In genomic region chr2:143480586-143481230, GRCh38 we compare ENCODE assay signal across 15 cellular contexts.
DNase-seq lines count a peak whose midpoint lies in the region; ATAC-seq and TF ChIP-seq lines count a peak whose summit lies in the region.
"Had no signal": no experiment of that assay in that cellular context is flagged by ENCODE, and none has a peak within 500 bp of the region (broad histone marks: within the 10 kb centered on the region; RNA-seq: fewer than 3 reads in every experiment).

No MANE protein-coding gene starts in this region.

- H3K9ac ChIP-seq in fibroblast of lung (ENCODE audit: insufficient read depth, low read length) = no peak overlapping the region
- H3K9ac ChIP-seq: BLaER1 treated with 17β-estradiol and CSF1 and Interleukin-3, amounts not matched to agents 10 nM and 100 nM had no signal

- H3K27ac ChIP-seq in fibroblast of lung (ENCODE audit: insufficient read depth, low read length) = no peak overlapping the region
- peak overlapping the region; percentile 67 to 69 for H3K27ac ChIP-seq in tibial artery
- H3K27ac ChIP-seq: BLaER1 treated with 17β-estradiol and CSF1 and Interleukin-3, amounts not matched to agents 10 nM and 100 nM; HL-60 had no signal

- ATAC-seq in GM21447 (IDR thresholded peaks at IDR 0.05; ENCODE audit: unreplicated experiment) = no peak
- ATAC-seq: natural killer cell treated with Interleukin-12 subunit alpha and Interleukin-12 subunit beta and Interleukin-15 and Interleukin-18, amount 100 ng/mL, for 72 hours had no signal

- H3K27ac Mint-ChIP-seq in nephron (peak overlapping the region; percentile 67 to 85 (median 78)), progenitor cell of endocrine pancreas (no peak overlapping the region)
- H3K27ac Mint-ChIP-seq: natural killer cell treated with Interleukin-12 subunit alpha and Interleukin-12 subunit beta and Interleukin-15 and Interleukin-18, amount 100 ng/mL, for 72 hours had no signal

- H3K27me3 Mint-ChIP-seq in nephron (ENCODE audit: low read depth) = no peaks in the 10 kb centered on the region
- H3K27me3 Mint-ChIP-seq in progenitor cell of endocrine pancreas = peaks cover 4% of the 10 kb centered on the region
- H3K27me3 Mint-ChIP-seq: natural killer cell treated with Interleukin-12 subunit alpha and Interleukin-12 subunit beta and Interleukin-15 and Interleukin-18, amount 100 ng/mL, for 72 hours had no signal

- peak; percentile 3 for DNase-seq in SK-MEL-5 (ENCODE audit: low read depth, low spot score)
- peak in 1 of 2 donors; percentile 13 for DNase-seq in fibroblast of lung (ENCODE audit: low read depth in 2 of 2)
- no peak for DNase-seq in tibial artery
- no peak for DNase-seq in NCI-H446 (lab: John Stamatoyannopoulos, UW)
- DNase-seq in NCI-H748 treated with DMSO at 0.1 percent for 48 hours (lab: John Stamatoyannopoulos, UW) = no peak
- DNase-seq in progenitor cell of endocrine pancreas (ENCODE audit: low spot score, unreplicated experiment) = no peak
- DNase-seq: activated CD4-positive, alpha-beta T cell treated with anti-CD3 and anti-CD28 coated beads, Interleukin-2, amount 50 U/mL, for 48 hours; kidney glomerular epithelial cell; NCI-H2081 had no signal

- H3K4me1 Mint-ChIP-seq in nephron (peaks cover 62% of the 10 kb centered on the region), progenitor cell of endocrine pancreas (ENCODE audit: low read depth) (peaks cover 9% of the 10 kb centered on the region)

- in situ Hi-C loops in SK-MEL-5 (cut with HindIII; ENCODE audit: low pct_unique_long_range_greater_than_20kb, low sequenced_read_pairs) = no loop called here

- no peaks in the 10 kb centered on the region for H3K9me3 Mint-ChIP-seq in nephron
- no peaks in the 10 kb centered on the region for H3K9me3 Mint-ChIP-seq in progenitor cell of endocrine pancreas (ENCODE audit: low read depth)
- H3K9me3 Mint-ChIP-seq: natural killer cell treated with Interleukin-12 subunit alpha and Interleukin-12 subunit beta and Interleukin-15 and Interleukin-18, amount 100 ng/mL, for 72 hours had no signal

- H3K4me3 Mint-ChIP-seq in nephron (peak overlapping the region in 1 of 3 experiments; percentile 4), progenitor cell of endocrine pancreas (ENCODE audit: low read depth) (no peak overlapping the region)
- H3K4me3 Mint-ChIP-seq: natural killer cell treated with Interleukin-12 subunit alpha and Interleukin-12 subunit beta and Interleukin-15 and Interleukin-18, amount 100 ng/mL, for 72 hours had no signal

- H3K4me3 ChIP-seq in fibroblast of lung (replicated peaks in 1 of 4; ENCODE audit: control extremely low read depth in 1 of 4, insufficient read depth in 1 of 4, low read depth in 3 of 4, low read length in 4 of 4) (no peak overlapping the region), tibial artery (no peak overlapping the region)
- H3K4me3 ChIP-seq: BLaER1 treated with 17β-estradiol and CSF1 and Interleukin-3, amounts not matched to agents 10 nM and 100 nM; breast epithelium had no signal

- H3K36me3 ChIP-seq in fibroblast of lung (ENCODE audit: control insufficient read depth, insufficient read depth, low read length) (no peaks in the 10 kb centered on the region), tibial artery (no peaks in the 10 kb centered on the region)
- H3K36me3 ChIP-seq: breast epithelium had no signal

- no peaks in the 10 kb centered on the region for H3K36me3 Mint-ChIP-seq in nephron (ENCODE audit: low read depth)
- no peaks in the 10 kb centered on the region for H3K36me3 Mint-ChIP-seq in progenitor cell of endocrine pancreas (ENCODE audit: insufficient read depth)
- H3K36me3 Mint-ChIP-seq: natural killer cell treated with Interleukin-12 subunit alpha and Interleukin-12 subunit beta and Interleukin-15 and Interleukin-18, amount 100 ng/mL, for 72 hours had no signal

- peak overlapping the region; percentile 21 for H2AFZ ChIP-seq in fibroblast of lung (ENCODE audit: low read length)

- intact Hi-C loops in tibial artery (cut with DNase I; ENCODE audit: low total_unique reads) = no loop called here

- no peaks in the 10 kb centered on the region for H4K20me1 ChIP-seq in fibroblast of lung (ENCODE audit: control insufficient read depth, extremely low read depth, insufficient read depth, low read length)

- no peaks in the 10 kb centered on the region for H3K79me2 ChIP-seq in fibroblast of lung (ENCODE audit: control insufficient read depth, insufficient read depth, low read length)

- no peak overlapping the region for H3K4me2 ChIP-seq in fibroblast of lung (ENCODE audit: extremely low read depth, insufficient read depth, low read length)
- H3K4me2 ChIP-seq: BLaER1 treated with 17β-estradiol and CSF1 and Interleukin-3, amounts not matched to agents 10 nM and 100 nM had no signal

- peaks cover 5% of the 10 kb centered on the region for H3K4me1 ChIP-seq in fibroblast of lung (ENCODE audit: control insufficient read depth, extremely low read depth, insufficient read depth, low read length)
- peaks cover 0 to 62% (median 24%) of the 10 kb centered on the region in 4 donors for H3K4me1 ChIP-seq in tibial artery
- H3K4me1 ChIP-seq: breast epithelium had no signal

- H3K9me3 ChIP-seq in fibroblast of lung (ENCODE audit: control insufficient read depth, insufficient read depth, low read depth, low read length) (no peaks in the 10 kb centered on the region), tibial artery (no peaks in the 10 kb centered on the region)
- H3K9me3 ChIP-seq: BLaER1 treated with 17β-estradiol and CSF1 and Interleukin-3, amounts not matched to agents 10 nM and 100 nM; breast epithelium had no signal

- TF ChIP-seq CTCF in fibroblast of lung (conservative IDR thresholded peaks at IDR 0.05 in 1 of 2, IDR thresholded peaks at IDR 0.05 in 1 of 2; ENCODE audit: low read depth in 1 of 2, low read length in 2 of 2) (no peak), nephron (IDR thresholded peaks at IDR 0.05; ENCODE audit: unreplicated experiment in 3 of 3) (no peak), tibial artery (IDR thresholded peaks at IDR 0.05) (no peak), progenitor cell of endocrine pancreas (IDR thresholded peaks at IDR 0.05; ENCODE audit: unreplicated experiment) (no peak)

- no peaks in the 10 kb centered on the region for H3K27me3 ChIP-seq in fibroblast of lung (ENCODE audit: control insufficient read depth, insufficient read depth, low read length)
- H3K27me3 ChIP-seq in tibial artery = no peaks in the 10 kb centered on the region
- H3K27me3 ChIP-seq: BLaER1 treated with 17β-estradiol and CSF1 and Interleukin-3, amounts not matched to agents 10 nM and 100 nM; breast epithelium had no signal
